16 cellular contexts compared by ENCODE assay signal in the genomic region with DNA sequence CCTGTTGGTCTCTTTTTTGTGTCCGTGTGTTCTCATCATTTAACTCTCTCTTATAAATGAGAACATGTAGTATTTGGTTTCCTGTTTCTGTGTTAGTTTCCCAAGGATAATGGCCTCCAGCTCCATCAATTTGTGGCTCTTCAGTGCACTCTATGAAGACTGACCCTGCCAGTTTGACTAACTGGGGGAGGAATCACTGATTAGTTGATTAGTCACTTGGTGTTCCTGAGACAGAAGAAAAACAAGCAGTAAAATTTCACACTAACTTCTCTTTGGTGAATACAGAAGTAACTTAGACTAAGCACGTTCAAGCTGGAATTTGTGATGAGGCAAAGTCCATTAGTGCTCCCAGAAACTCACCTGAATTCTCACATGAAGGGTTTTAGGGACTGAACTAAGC.
"Had no signal": no experiment of that assay in that cellular context is flagged by ENCODE, and none has a peak within 500 bp of the region (broad histone marks: within the 10 kb centered on the region; RNA-seq: fewer than 3 reads in every experiment).

No MANE protein-coding gene starts in this region.

- H3K27ac ChIP-seq: colonic mucosa, esophagus muscularis mucosa, right atrium auricular region, transverse colon had no signal

- H3K4me3 ChIP-seq: colonic mucosa, esophagus muscularis mucosa, right atrium auricular region, transverse colon had no signal

- H3K36me3 ChIP-seq: colonic mucosa, esophagus muscularis mucosa, right atrium auricular region, transverse colon had no signal

- H3K4me1 ChIP-seq: colonic mucosa, esophagus muscularis mucosa, right atrium auricular region, transverse colon had no signal

- H3K27me3 ChIP-seq: colonic mucosa, esophagus muscularis mucosa, right atrium auricular region, transverse colon had no signal

- H3K9me3 ChIP-seq: colonic mucosa, esophagus muscularis mucosa, right atrium auricular region, transverse colon had no signal

- DNase-seq: activated CD4-positive, CD25-positive, alpha-beta regulatory T cell treated with anti-CD3 and anti-CD28 coated beads, Interleukin-2, amount 50 U/mL, for 72 hours; activated naive CD4-positive, alpha-beta T cell; activated naive CD8-positive, alpha-beta T cell treated with anti-CD3 and anti-CD28 coated beads, Interleukin-2, amount 10 ng/mL, durations not matched to agents 7 days and 5 days; activated T-cell treated with anti-CD3 and anti-CD28 coated beads for 4 hours; caudate nucleus; colonic mucosa; foreskin melanocyte; nucleus accumbens; stimulated activated CD4-positive, alpha-beta T cell treated with anti-CD3 and anti-CD28 coated beads, Interleukin-15, amount 100 ng/mL, for 24 hours; stimulated activated CD4-positive, alpha-beta T cell treated with anti-CD3 and anti-CD28 coated beads, Interleukin-4, amount 100 ng/mL, for 4 hours; stimulated activated CD8-positive, alpha-beta memory T cell treated with anti-CD3 and anti-CD28 coated beads, Interleukin-4, amount 100 ng/mL, for 48 hours; stimulated activated naive CD4-positive, alpha-beta T cell treated with Interleukin-2 at 50 U/mL for 16 hours; substantia nigra; transverse colon had no signal
